ENCODE assay signal across 27 cellular contexts in genomic region chr2:109060496-109060895, GRCh38.
"Had no signal": no experiment of that assay in that cellular context is flagged by ENCODE, and none has a peak within 500 bp of the region (broad histone marks: within the 10 kb centered on the region; RNA-seq: fewer than 3 reads in every experiment).

No MANE protein-coding gene starts in this region.

- H3K27ac ChIP-seq: heart right ventricle, hepatocyte, left ventricle myocardium inferior, neutrophil, ovary, skin epidermis, suprapubic skin, thoracic aorta, tibial artery, upper lobe of right lung had no signal

- H3K27me3 Mint-ChIP-seq: naive thymus-derived CD8-positive, alpha-beta T cell; progenitor cell of endocrine pancreas; stimulated activated naive CD8-positive, alpha-beta T cell treated with anti-CD3 and anti-CD28 coated beads, Interleukin-15, Interleukin-2, amounts not matched to agents 100 ng/mL and 50 ng/mL, for 24 hours had no signal

- H3K4me3 Mint-ChIP-seq: nephron; neural crest cell; stimulated activated effector memory CD8-positive, alpha-beta T cell treated with anti-CD3 and anti-CD28 coated beads, Interleukin-12 subunit alpha, Interleukin-12 subunit beta, amount 100 ng/mL, for 72 hours; stimulated activated naive CD8-positive, alpha-beta T cell treated with anti-CD3 and anti-CD28 coated beads, Interleukin-15, Interleukin-2, amounts not matched to agents 100 ng/mL and 50 ng/mL, for 24 hours had no signal

- H3K27me3 ChIP-seq: hepatocyte, neutrophil, ovary had no signal

- DNase-seq: heart right ventricle; islet precursor cell; left ventricle myocardium inferior; mesendoderm; midbrain; mucosa of descending colon; naive thymus-derived CD8-positive, alpha-beta T cell; occipital lobe; ovary; right cardiac atrium; stimulated activated CD4-positive, alpha-beta T cell treated with anti-CD3 and anti-CD28 coated beads, Interleukin-4, amount 100 ng/mL, for 24 hours; stimulated activated naive CD4-positive, alpha-beta T cell; tibial artery; trophoblast cell; upper lobe of right lung had no signal

- H3K27ac Mint-ChIP-seq: nephron; progenitor cell of endocrine pancreas; stimulated activated effector memory CD8-positive, alpha-beta T cell treated with anti-CD3 and anti-CD28 coated beads, Interleukin-12 subunit alpha, Interleukin-12 subunit beta, amount 100 ng/mL, for 72 hours; stimulated activated naive CD8-positive, alpha-beta T cell treated with anti-CD3 and anti-CD28 coated beads, Interleukin-15, Interleukin-2, amounts not matched to agents 100 ng/mL and 50 ng/mL, for 24 hours had no signal

- H3K9me3 Mint-ChIP-seq: naive thymus-derived CD8-positive, alpha-beta T cell; nephron; neural crest cell; stimulated activated effector memory CD8-positive, alpha-beta T cell treated with anti-CD3 and anti-CD28 coated beads, Interleukin-12 subunit alpha, Interleukin-12 subunit beta, amount 100 ng/mL, for 72 hours; stimulated activated naive CD8-positive, alpha-beta T cell treated with anti-CD3 and anti-CD28 coated beads, Interleukin-15, Interleukin-2, amounts not matched to agents 100 ng/mL and 50 ng/mL, for 24 hours had no signal

- ATAC-seq: heart right ventricle; mucosa of descending colon; naive thymus-derived CD8-positive, alpha-beta T cell; right cardiac atrium; sciatic nerve; stimulated activated effector memory CD8-positive, alpha-beta T cell treated with anti-CD3 and anti-CD28 coated beads, Interleukin-12 subunit alpha, Interleukin-12 subunit beta, amount 100 ng/mL, for 72 hours had no signal

- H3K36me3 ChIP-seq: heart right ventricle, left ventricle myocardium inferior, neutrophil, ovary, suprapubic skin, thoracic aorta, tibial artery, upper lobe of right lung had no signal

- H3K4me3 ChIP-seq: heart right ventricle, hepatocyte, left ventricle myocardium inferior, lung, mucosa of descending colon, ovary, skin epidermis, suprapubic skin, thoracic aorta, tibial artery, upper lobe of right lung had no signal

- H3K9me3 ChIP-seq: heart right ventricle, left ventricle myocardium inferior, mucosa of descending colon, neutrophil, ovary, suprapubic skin, thoracic aorta, tibial artery, upper lobe of right lung had no signal

- H3K4me1 ChIP-seq: upper lobe of right lung had no signal

- H3K4me1 Mint-ChIP-seq: stimulated activated effector memory CD8-positive, alpha-beta T cell treated with anti-CD3 and anti-CD28 coated beads, Interleukin-12 subunit alpha, Interleukin-12 subunit beta, amount 100 ng/mL, for 72 hours had no signal

- H3K36me3 Mint-ChIP-seq: naive thymus-derived CD8-positive, alpha-beta T cell; stimulated activated effector memory CD8-positive, alpha-beta T cell treated with anti-CD3 and anti-CD28 coated beads, Interleukin-12 subunit alpha, Interleukin-12 subunit beta, amount 100 ng/mL, for 72 hours had no signal
